ENCODE assay signal across 8 cellular contexts in genomic region chr10:70886921-70887665, GRCh38. TPM values are rescaled to one million over a fixed set of nuclear protein-coding genes. Genes with fewer than 3 reads are reported as not detected.
DNase-seq lines count a peak whose midpoint lies in the region; ATAC-seq, FAIRE-seq and TF ChIP-seq lines count a peak whose summit lies in the region.

No MANE protein-coding gene starts in this region.

- H3K27me3 ChIP-seq in adipocyte (replicated peaks; ENCODE audit: control insufficient read depth, insufficient read depth, low read length) (no peaks in the 10 kb centered on the region), subcutaneous abdominal adipose tissue (ENCODE audit: control insufficient read depth in 5 of 5, insufficient read depth in 4 of 5, low read length in 5 of 5) (no peaks in the 10 kb centered on the region)

- H3K4me3 ChIP-seq in adipocyte (ENCODE audit: low read length), result peak overlapping the region; percentile 88
- peak overlapping the region; percentile 79 to 82 for H3K4me3 ChIP-seq in kidney (ENCODE audit: low read length in 2 of 2)
- H3K4me3 ChIP-seq in subcutaneous abdominal adipose tissue (ENCODE audit: low read depth in 1 of 5, low read length in 5 of 5), result peak overlapping the region; percentile 46 to 85 (median 80)

- H3K27me3 Mint-ChIP-seq in T-helper 2 cell treated with Interferon-gamma antibody and Interleukin-4, amounts not matched to agents 5 μg/mL and 100 μg/mL, for 36 hours (ENCODE audit: low read depth), result no peaks in the 10 kb centered on the region

- peak overlapping the region; percentile 43 for H3K27ac Mint-ChIP-seq in T-helper 2 cell treated with Interferon-gamma antibody and Interleukin-4, amounts not matched to agents 5 μg/mL and 100 μg/mL, for 36 hours

- DNase-seq in T-helper 2 cell treated with Interferon-gamma antibody and Interleukin-4, amounts not matched to agents 5 μg/mL and 100 μg/mL, for 36 hours (ENCODE audit: low spot score), result no peak
- no peak for DNase-seq in T-helper 2 cell
- no peak for DNase-seq in adipocyte (ENCODE audit: low read depth)
- DNase-seq in kidney, result no peak
- DNase-seq in UCSD-AML1 (lab: John Stamatoyannopoulos, UW; ENCODE audit: unreplicated experiment), result no peak
- DNase-seq in central memory CD4-positive, alpha-beta T cell, result no peak

- intact Hi-C loops in kidney (cut with DNase I), result loop anchor here (10.0 kb wide), 2 partner anchors 72 to 422 kb away; partner anchors contain the start of gene SGPL1

- H3K36me3 Mint-ChIP-seq in T-helper 2 cell treated with Interferon-gamma antibody and Interleukin-4, amounts not matched to agents 5 μg/mL and 100 μg/mL, for 36 hours (ENCODE audit: low read depth), result peaks cover 10% of the 10 kb centered on the region

- no peaks in the 10 kb centered on the region for H3K9me3 ChIP-seq in adipocyte (ENCODE audit: control insufficient read depth, low read length)
- H3K9me3 ChIP-seq in kidney (ENCODE audit: control insufficient read depth in 1 of 2, low read length in 2 of 2), result no peaks in the 10 kb centered on the region
- no peaks in the 10 kb centered on the region for H3K9me3 ChIP-seq in subcutaneous abdominal adipose tissue (ENCODE audit: control insufficient read depth in 5 of 5, low read length in 5 of 5)

- FAIRE-seq in kidney (lab: Jason Lieb, UNC), result no peak

- H3K4me3 Mint-ChIP-seq in T-helper 2 cell treated with Interferon-gamma antibody and Interleukin-4, amounts not matched to agents 5 μg/mL and 100 μg/mL, for 36 hours, result peak overlapping the region; percentile 72

- H3K4me1 Mint-ChIP-seq in T-helper 2 cell treated with Interferon-gamma antibody and Interleukin-4, amounts not matched to agents 5 μg/mL and 100 μg/mL, for 36 hours (ENCODE audit: low read depth), result peaks cover 13% of the 10 kb centered on the region

- peaks cover 40% of the 10 kb centered on the region for H3K4me1 ChIP-seq in adipocyte (ENCODE audit: control insufficient read depth, insufficient read depth, low read length)
- peaks cover 18 to 19% of the 10 kb centered on the region in 2 donors for H3K4me1 ChIP-seq in kidney (ENCODE audit: control insufficient read depth in 1 of 2, insufficient read depth in 1 of 2, low read depth in 1 of 2, low read length in 2 of 2)
- peaks cover 8 to 47% (median 38%) of the 10 kb centered on the region in 5 donors for H3K4me1 ChIP-seq in subcutaneous abdominal adipose tissue (ENCODE audit: control insufficient read depth in 5 of 5, insufficient read depth in 5 of 5, low read length in 5 of 5)

- H3K9me3 Mint-ChIP-seq in T-helper 2 cell treated with Interferon-gamma antibody and Interleukin-4, amounts not matched to agents 5 μg/mL and 100 μg/mL, for 36 hours, result no peaks in the 10 kb centered on the region

- H3K9ac ChIP-seq in adipocyte (ENCODE audit: low read length) (peak overlapping the region; percentile 90), kidney (ENCODE audit: low read length in 2 of 2) (peak overlapping the region; percentile 55 to 90), subcutaneous abdominal adipose tissue (ENCODE audit: low read length in 5 of 5) (peak overlapping the region in 3 of 5 donors; percentile 52 to 93 (median 88))

- ATAC-seq in HG03139 (IDR thresholded peaks at IDR 0.05; ENCODE audit: unreplicated experiment), result no peak

- peak overlapping the region; percentile 93 to 95 for H3K27ac ChIP-seq in kidney (ENCODE audit: low read depth in 2 of 2, low read length in 2 of 2)
- H3K27ac ChIP-seq in subcutaneous abdominal adipose tissue (ENCODE audit: low read depth, low read length), result peak overlapping the region; percentile 95

- H3K36me3 ChIP-seq in adipocyte (ENCODE audit: control insufficient read depth, insufficient read depth, low read length, severe bottlenecking), result peaks cover 23% of the 10 kb centered on the region
- H3K36me3 ChIP-seq in kidney (ENCODE audit: control insufficient read depth in 1 of 2, insufficient read depth in 2 of 2, low read length in 2 of 2), result peaks cover 17 to 18% of the 10 kb centered on the region in 2 donors
- H3K36me3 ChIP-seq in subcutaneous abdominal adipose tissue (ENCODE audit: control insufficient read depth in 5 of 5, insufficient read depth in 5 of 5, low read length in 5 of 5), result peaks cover 6 to 32% (median 23%) of the 10 kb centered on the region in 5 donors

- no peak for TF ChIP-seq CTCF in kidney (IDR thresholded peaks at IDR 0.05; ENCODE audit: borderline replicate concordance, extremely low read depth, insufficient read depth)

RNA-seq across cellular contexts. Expression of gene PCBD1, which starts 1.3 kb away (rescaled TPM):
- total RNA-seq in kidney, result 90.1 TPM
- polyA plus RNA-seq in kidney (ENCODE audit: insufficient read depth, low read depth, low replicate concordance), result 371 TPM
